Comparison of ENCODE assay signal across 12 cellular contexts in the genomic region with DNA sequence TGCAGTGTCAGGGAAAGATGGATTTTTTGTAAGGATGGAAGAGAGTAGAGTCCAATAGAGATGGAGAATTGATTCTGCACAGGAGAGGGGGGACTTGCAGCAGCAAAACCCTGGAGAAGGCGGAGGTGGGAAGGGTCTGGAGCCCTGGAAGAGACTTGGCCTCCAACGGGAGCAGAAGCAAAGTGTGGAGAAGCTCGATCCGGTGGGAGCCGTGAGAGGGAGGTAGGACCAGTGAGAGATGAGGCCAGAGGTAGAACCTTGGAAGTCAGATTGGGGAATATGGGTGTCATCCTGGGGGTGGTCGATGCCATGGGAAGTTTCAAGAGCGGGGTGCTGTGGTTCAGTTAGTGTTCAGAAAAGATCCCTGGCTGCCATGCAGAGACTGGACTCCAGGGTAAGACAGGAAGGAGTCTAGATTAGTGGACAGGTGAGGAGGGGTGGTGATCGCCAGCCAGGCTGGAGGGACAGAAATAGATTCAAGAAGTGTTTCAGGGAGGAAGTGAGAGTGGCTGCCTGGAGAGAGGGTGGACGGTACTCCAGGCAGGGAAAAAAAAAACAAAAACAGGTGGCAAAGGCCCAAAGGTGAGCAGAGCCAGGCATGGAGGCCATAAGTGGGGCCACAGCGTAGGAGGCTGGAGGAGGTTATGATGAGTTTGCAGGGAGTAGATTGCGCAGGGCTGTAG. TPM values are rescaled to one million over a fixed set of nuclear protein-coding genes. Genes with fewer than 3 reads are reported as not detected.
DNase-seq lines count a peak whose midpoint lies in the region; ATAC-seq and TF ChIP-seq lines count a peak whose summit lies in the region.
"Had no signal": no experiment of that assay in that cellular context is flagged by ENCODE, and none has a peak within 500 bp of the region (broad histone marks: within the 10 kb centered on the region; RNA-seq: fewer than 3 reads in every experiment).

No MANE protein-coding gene starts in this region.

- WGBS in mesenchymal stem cell: 88% methylated on average over 11 of the region's 11 CpGs

- H3K27me3 ChIP-seq in BLaER1 (no peaks in the 10 kb centered on the region), mesenchymal stem cell (ENCODE audit: control insufficient read depth in 1 of 2, insufficient read depth in 1 of 2, low read length in 2 of 2) (no peaks in the 10 kb centered on the region)

- H3K36me3 ChIP-seq in BLaER1: peaks cover 41% of the 10 kb centered on the region
- H3K36me3 ChIP-seq in HEK293 (ENCODE audit: control insufficient read depth in 2 of 2, insufficient read depth in 1 of 2, low read length in 2 of 2): peaks cover 14 to 49% of the 10 kb centered on the region in 2 experiments
- H3K36me3 ChIP-seq in mesenchymal stem cell (ENCODE audit: control insufficient read depth in 1 of 2, insufficient read depth in 2 of 2, low read depth in 1 of 2, low read length in 2 of 2): peaks cover 21 to 22% of the 10 kb centered on the region in 2 experiments

- no peak overlapping the region for H3K18ac ChIP-seq in mesenchymal stem cell (ENCODE audit: low read depth in 1 of 2, low read length in 2 of 2)

- H2BK5ac ChIP-seq in mesenchymal stem cell (ENCODE audit: low read depth, low read length, poor library complexity, severe bottlenecking): no peak overlapping the region

- no peak overlapping the region for H2BK12ac ChIP-seq in mesenchymal stem cell (ENCODE audit: low read length in 2 of 2)

- peak overlapping the region; percentile 4 for H2AK5ac ChIP-seq in mesenchymal stem cell (ENCODE audit: low read length, severe bottlenecking)

- H3K4me1 ChIP-seq in BLaER1 (peaks cover 64% of the 10 kb centered on the region), HEK293 (ENCODE audit: control insufficient read depth, insufficient read depth, low read length) (peaks cover 19% of the 10 kb centered on the region), mesenchymal stem cell (ENCODE audit: control insufficient read depth, insufficient read depth, low read depth, low read length) (peaks cover 43% of the 10 kb centered on the region)

- TF ChIP-seq POLR2A in GM18505 (IDR thresholded peaks at IDR 0.05; ENCODE audit: borderline replicate concordance, extremely low read depth, insufficient read depth, insufficient read length): no peak

- H3K9ac ChIP-seq in BLaER1: peak overlapping the region; percentile 76; the same call in 1 of the 2 replicates
- H3K9ac ChIP-seq in mesenchymal stem cell (ENCODE audit: low read length): peak overlapping the region; percentile 45

- POLR2A ChIA-PET in HEK293 (lab: Yijun Ruan, JAX): no interaction called here

- H3K27me3 Mint-ChIP-seq in activated T-helper 17 cell treated with anti-CD3 and anti-CD28 coated beads, Interleukin-2, amount 50 U/mL, for 72 hours: no peaks in the 10 kb centered on the region

- peaks cover 38% of the 10 kb centered on the region for H3K36me3 Mint-ChIP-seq in activated T-helper 17 cell treated with anti-CD3 and anti-CD28 coated beads, Interleukin-2, amount 50 U/mL, for 72 hours (ENCODE audit: low read depth)

- H3K4me3 ChIP-seq in BLaER1 (peak overlapping the region; percentile 57), HEK293 (ENCODE audit: low read depth, low read length) (no peak overlapping the region), mesenchymal stem cell (ENCODE audit: insufficient read depth in 1 of 2, low read depth in 1 of 2, low read length in 2 of 2) (peak overlapping the region in 1 of 2 experiments; percentile 24)

- peak overlapping the region; percentile 98 for H3K27ac Mint-ChIP-seq in activated T-helper 17 cell treated with anti-CD3 and anti-CD28 coated beads, Interleukin-2, amount 50 U/mL, for 72 hours

- H3K14ac ChIP-seq in mesenchymal stem cell (ENCODE audit: low read length in 2 of 2): peak overlapping the region in 1 of 2 experiments; percentile 31

- H3K27ac ChIP-seq in BLaER1 (peak overlapping the region; percentile 86), HEK293 (ENCODE audit: extremely low read depth, low read depth, low read length) (no peak overlapping the region), mesenchymal stem cell (ENCODE audit: low read length, poor library complexity, severe bottlenecking) (no peak overlapping the region)

- no peak for TF ChIP-seq CTCF in HEK293 (tag by site-specific recombination; IDR thresholded peaks at IDR 0.05)

- H3K4me1 Mint-ChIP-seq in activated T-helper 17 cell treated with anti-CD3 and anti-CD28 coated beads, Interleukin-2, amount 50 U/mL, for 72 hours: peaks cover 42% of the 10 kb centered on the region

- intact Hi-C loops in head of caudate nucleus (cut with DNase I): loop anchor here (5.0 kb wide), 1 partner anchor 52 kb away; a partner anchor contains a TSS

- DNase-seq in mesenchymal stem cell: no peak
- DNase-seq in GM19240 (ENCODE audit: insufficient read length, low spot score): no peak
- DNase-seq in head of caudate nucleus: no peak
- DNase-seq: DMS153; hippocampal formation; stimulated activated naive CD4-positive, alpha-beta T cell treated with Interleukin-2 at 50 U/mL for 16 hours had no signal

- peaks cover 20% of the 10 kb centered on the region for H3K79me1 ChIP-seq in mesenchymal stem cell (replicated peaks; ENCODE audit: low read length, poor library complexity, severe bottlenecking)

- no peak overlapping the region for H2AFZ ChIP-seq in mesenchymal stem cell (ENCODE audit: low read depth, low read length)

- no peak overlapping the region for H2BK120ac ChIP-seq in mesenchymal stem cell (ENCODE audit: low read depth, low read length)

- ATAC-seq in activated T-helper 17 cell treated with anti-CD3 and anti-CD28 coated beads, Interleukin-2, amount 50 U/mL, for 72 hours (replicated peaks): no peak
- ATAC-seq in GM18505 (IDR thresholded peaks at IDR 0.05; ENCODE audit: unreplicated experiment) (no peak), HG03039 (IDR thresholded peaks at IDR 0.05; ENCODE audit: unreplicated experiment) (no peak)

- H3K4me2 ChIP-seq in BLaER1: peak overlapping the region; percentile 92
- H3K4me2 ChIP-seq in mesenchymal stem cell (ENCODE audit: low read length, poor library complexity, severe bottlenecking): peak overlapping the region; percentile 11

- no peak overlapping the region for H2BK15ac ChIP-seq in mesenchymal stem cell (ENCODE audit: low read depth, poor library complexity, severe bottlenecking)

- H3K23ac ChIP-seq in mesenchymal stem cell (ENCODE audit: low read length in 2 of 2): peak overlapping the region in 1 of 2 experiments; percentile 35

- no peak overlapping the region for H4K8ac ChIP-seq in mesenchymal stem cell (ENCODE audit: low read length)

- H3K9me3 ChIP-seq in BLaER1 (no peaks in the 10 kb centered on the region), HEK293 (ENCODE audit: control insufficient read depth, insufficient read depth, low read depth, low read length) (no peaks in the 10 kb centered on the region), mesenchymal stem cell (ENCODE audit: control insufficient read depth, low read length) (no peaks in the 10 kb centered on the region)

- CTCF ChIA-PET in HEK293 (lab: Yijun Ruan, JAX): interaction anchor here (0.6 to 3.1 kb wide), 5 partner anchors 8 to 265 kb away, joined by 3 to 26 read pairs (median 6); no protein-coding TSS in a partner anchor

- peaks cover 48% of the 10 kb centered on the region for H4K20me1 ChIP-seq in BLaER1

- H3K4ac ChIP-seq in mesenchymal stem cell (ENCODE audit: low read depth in 1 of 2, low read length in 2 of 2): no peak overlapping the region

- no peak overlapping the region for H4K91ac ChIP-seq in mesenchymal stem cell (ENCODE audit: low read length)

- no peaks in the 10 kb centered on the region for H3K9me3 Mint-ChIP-seq in activated T-helper 17 cell treated with anti-CD3 and anti-CD28 coated beads, Interleukin-2, amount 50 U/mL, for 72 hours

- H3K4me3 Mint-ChIP-seq in activated T-helper 17 cell treated with anti-CD3 and anti-CD28 coated beads, Interleukin-2, amount 50 U/mL, for 72 hours: peak overlapping the region; percentile 93

TF ChIP-seq in HEK293, 187 proteins besides CTCF, POLR2A, EP300 and RAD21:
- TF ChIP-seq ZNF747 (tag by site-specific recombination; IDR thresholded peaks at IDR 0.05) (no peak), ZFHX2 (tag by site-specific recombination; conservative IDR thresholded peaks at IDR 0.05) (peak; percentile 25), PRDM1 (tag by site-specific recombination; IDR thresholded peaks at IDR 0.05) (0 out of 2 replicates have a peak, but pooled peaks have one; percentile 14)

RNA-seq across cellular contexts. Expression of a gene that starts 2.6 kb away (rescaled TPM):
- 100 to 1,000 TPM in 1 of 2 donors, 10 to 100 TPM in 1; 60.0 to 127 TPM for total RNA-seq in activated T-helper 17 cell treated with anti-CD3 and anti-CD28 coated beads, Interleukin-2, amount 50 U/mL, for 72 hours
- 67.1 TPM for polyA plus RNA-seq in mesenchymal stem cell (2013, experiment 1 of 2)
- 63.7 TPM for polyA plus RNA-seq in mesenchymal stem cell (2013, experiment 2 of 2)

RNA-seq across cellular contexts. Expression of a gene that starts 52.6 kb away (rescaled TPM):
- not detected for total RNA-seq in activated T-helper 17 cell treated with anti-CD3 and anti-CD28 coated beads, Interleukin-2, amount 50 U/mL, for 72 hours
- 24.9 TPM for polyA plus RNA-seq in mesenchymal stem cell (2013, experiment 1 of 2)
- 20.6 TPM for polyA plus RNA-seq in mesenchymal stem cell (2013, experiment 2 of 2)
- total RNA-seq: HT-29 had no signal
